Comparison of ENCODE assay signal across 18 cellular contexts in the genomic region with DNA sequence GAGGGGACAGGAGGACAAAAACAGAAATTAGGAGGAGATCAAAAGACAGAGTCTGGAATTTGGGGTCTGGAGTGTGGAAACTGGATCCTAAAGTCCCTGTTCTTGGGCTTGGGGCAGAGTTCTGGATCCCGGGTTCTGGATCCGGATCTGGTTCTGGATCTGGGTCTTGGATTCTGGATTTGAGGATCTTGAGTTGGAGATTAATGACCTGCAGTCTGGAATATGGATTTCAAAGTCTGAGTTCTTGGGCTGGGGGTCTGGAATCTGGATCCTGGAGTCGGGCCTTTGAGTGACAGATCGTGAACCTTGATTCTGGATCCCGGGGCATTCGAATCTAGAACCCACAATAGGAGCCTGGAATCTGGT. TPM values are rescaled to one million over a fixed set of nuclear protein-coding genes. Genes with fewer than 3 reads are reported as not detected.
DNase-seq lines count a peak whose midpoint lies in the region; TF ChIP-seq lines count a peak whose summit lies in the region.
"Had no signal": no experiment of that assay in that cellular context is flagged by ENCODE, and none has a peak within 500 bp of the region (broad histone marks: within the 10 kb centered on the region; RNA-seq: fewer than 3 reads in every experiment).

No MANE protein-coding gene starts in this region.

- no peak for TF ChIP-seq EP300 in esophagus muscularis mucosa (IDR thresholded peaks at IDR 0.05)

- POLR2A ChIA-PET in HEK293T (lab: Yijun Ruan, JAX) = no interaction called here

- H3K4me3 ChIP-seq in vagina (no peak overlapping the region), esophagus squamous epithelium (no peak overlapping the region), esophagus muscularis mucosa (no peak overlapping the region)
- H3K4me3 ChIP-seq: HAP-1 had no signal

- H3K4me1 ChIP-seq in vagina (peaks cover 16% of the 10 kb centered on the region), esophagus squamous epithelium (peaks cover 0 to 26% (median 5%) of the 10 kb centered on the region in 3 donors), esophagus muscularis mucosa (peaks cover 7 to 20% (median 14%) of the 10 kb centered on the region in 4 donors)

- peak overlapping the region; percentile 100 for H3K27ac ChIP-seq in 22Rv1
- H3K27ac ChIP-seq in vagina = no peak overlapping the region
- no peak overlapping the region for H3K27ac ChIP-seq in esophagus squamous epithelium
- no peak overlapping the region for H3K27ac ChIP-seq in esophagus muscularis mucosa (replicated peaks in 1 of 4)

- intact Hi-C loops in posterior vena cava (cut with DNase I) (no loop called here), vagina (cut with DNase I) (no loop called here), esophagus squamous epithelium (cut with DNase I) (no loop called here), esophagus muscularis mucosa (cut with DNase I) (no loop called here)

- CTCF ChIA-PET in HEK293T (lab: Yijun Ruan, JAX) = no interaction called here

- H3K36me3 ChIP-seq in vagina (no peaks in the 10 kb centered on the region), esophagus squamous epithelium (no peaks in the 10 kb centered on the region), esophagus muscularis mucosa (no peaks in the 10 kb centered on the region)
- H3K36me3 ChIP-seq: HAP-1 had no signal

- DNase-seq in HEK293T (ENCODE audit: extremely low spot score) (no peak), dedifferentiated amniotic fluid mesenchymal stem cell (ENCODE audit: extremely low spot score) (peak; percentile 9), posterior vena cava (ENCODE audit: low spot score) (peak; percentile 23), vagina (ENCODE audit: extremely low spot score in 2 of 2) (no peak), esophagus squamous epithelium (lab: John Stamatoyannopoulos, UW) (no peak), esophagus muscularis mucosa (ENCODE audit: extremely low spot score) (no peak)
- DNase-seq in stimulated activated CD4-positive, alpha-beta T cell treated with anti-CD3 and anti-CD28 coated beads, Interleukin-1b, Interleukin-23, amount 100 ng/mL, for 48 hours = no peak
- DNase-seq: C1 segment of cervical spinal cord; Caco-2; CD4-positive, CD25-positive, alpha-beta regulatory T cell; CD8-positive, alpha-beta T cell; DMS153; DND-41; GOT3 had no signal

- 94 to 95% methylated on average over 6 of the region's 6 CpGs for WGBS in esophagus squamous epithelium, 2 donors
- WGBS in esophagus muscularis mucosa = 91% methylated on average over 6 of the region's 6 CpGs

- no peak for TF ChIP-seq POLR2A in vagina (IDR thresholded peaks at IDR 0.05)
- no peak for TF ChIP-seq POLR2A in esophagus squamous epithelium (IDR thresholded peaks at IDR 0.05)
- TF ChIP-seq POLR2A in esophagus muscularis mucosa (IDR thresholded peaks at IDR 0.05; ENCODE audit: low read depth) = no peak

- no peaks in the 10 kb centered on the region for H3K9me3 ChIP-seq in vagina
- H3K9me3 ChIP-seq in esophagus squamous epithelium = no peaks in the 10 kb centered on the region
- no peaks in the 10 kb centered on the region for H3K9me3 ChIP-seq in esophagus muscularis mucosa
- H3K9me3 ChIP-seq: Caco-2, HAP-1 had no signal

- TF ChIP-seq CTCF in 22Rv1 (IDR thresholded peaks at IDR 0.05) (no peak), vagina (IDR thresholded peaks at IDR 0.05) (no peak), esophagus squamous epithelium (IDR thresholded peaks at IDR 0.05) (no peak), esophagus muscularis mucosa (IDR thresholded peaks at IDR 0.05) (no peak)

- H3K27me3 ChIP-seq in vagina (no peaks in the 10 kb centered on the region), esophagus squamous epithelium (peaks cover 0 to 81% (median 0%) of the 10 kb centered on the region in 4 donors), esophagus muscularis mucosa (peaks cover 0 to 78% (median 3%) of the 10 kb centered on the region in 4 donors)

TF ChIP-seq in HEK293T, 16 proteins besides CTCF, POLR2A, EP300 and RAD21:
- TF ChIP-seq ARNT (IDR thresholded peaks at IDR 0.05) (peak; percentile 58; the same call in 1 of the 2 replicates), ELF4 (IDR thresholded peaks at IDR 0.05) (no peak)

RNA-seq across cellular contexts. Expression of a gene that starts 0.4 kb away (rescaled TPM):
- not detected for total RNA-seq in posterior vena cava
- not detected for total RNA-seq in vagina
- not detected for total RNA-seq in esophagus squamous epithelium
- not detected for total RNA-seq in esophagus muscularis mucosa
- total RNA-seq: A172; A673; Caco-2; CD4-positive, CD25-positive, alpha-beta regulatory T cell; CD8-positive, alpha-beta T cell had no signal

RNA-seq across cellular contexts. Expression of a gene that starts 10.2 kb away (rescaled TPM):
- total RNA-seq in posterior vena cava (under 1 TPM in 1 of 2 donors, not detected in 1; 0.67 TPM), vagina (not detected), esophagus squamous epithelium (not detected), esophagus muscularis mucosa (not detected)
- total RNA-seq: A172; A673; CD8-positive, alpha-beta T cell had no signal

RNA-seq across cellular contexts. Expression of a gene that starts 20.9 kb away (rescaled TPM):
- total RNA-seq in posterior vena cava (not detected), vagina (not detected), esophagus squamous epithelium (not detected), esophagus muscularis mucosa (not detected)
- total RNA-seq: A172; A673; Caco-2; CD4-positive, CD25-positive, alpha-beta regulatory T cell; CD8-positive, alpha-beta T cell had no signal

RNA-seq across cellular contexts. Expression of a gene that starts 39.5 kb away (rescaled TPM):
- total RNA-seq in posterior vena cava = not detected
- total RNA-seq in vagina = not detected
- total RNA-seq in esophagus squamous epithelium = not detected
- total RNA-seq in esophagus muscularis mucosa = not detected
- total RNA-seq: A172; A673; Caco-2; CD4-positive, CD25-positive, alpha-beta regulatory T cell; CD8-positive, alpha-beta T cell had no signal

RNA-seq across cellular contexts. Expression of a gene that starts 43.6 kb away (rescaled TPM):
- not detected for total RNA-seq in posterior vena cava
- not detected for total RNA-seq in vagina
- not detected for total RNA-seq in esophagus squamous epithelium
- not detected for total RNA-seq in esophagus muscularis mucosa
- total RNA-seq: A172; A673; Caco-2; CD4-positive, CD25-positive, alpha-beta regulatory T cell; CD8-positive, alpha-beta T cell had no signal

Comparison
In these comparisons a context has a peak if more than half of its experiments do, and no peak if none do; other contexts are left out.
1. DNase-seq: peak in dedifferentiated amniotic fluid mesenchymal stem cell (single experiment) and posterior vena cava (single experiment); none in HEK293T (single experiment), stimulated activated CD4-positive, alpha-beta T cell treated with anti-CD3 and anti-CD28 coated beads, Interleukin-1b, Interleukin-23, amount 100 ng/mL, for 48 hours (single experiment), vagina (0 of 2), esophagus squamous epithelium (single experiment) and esophagus muscularis mucosa (single experiment).